1 cellular context compared by ENCODE assay signal in the genomic region with DNA sequence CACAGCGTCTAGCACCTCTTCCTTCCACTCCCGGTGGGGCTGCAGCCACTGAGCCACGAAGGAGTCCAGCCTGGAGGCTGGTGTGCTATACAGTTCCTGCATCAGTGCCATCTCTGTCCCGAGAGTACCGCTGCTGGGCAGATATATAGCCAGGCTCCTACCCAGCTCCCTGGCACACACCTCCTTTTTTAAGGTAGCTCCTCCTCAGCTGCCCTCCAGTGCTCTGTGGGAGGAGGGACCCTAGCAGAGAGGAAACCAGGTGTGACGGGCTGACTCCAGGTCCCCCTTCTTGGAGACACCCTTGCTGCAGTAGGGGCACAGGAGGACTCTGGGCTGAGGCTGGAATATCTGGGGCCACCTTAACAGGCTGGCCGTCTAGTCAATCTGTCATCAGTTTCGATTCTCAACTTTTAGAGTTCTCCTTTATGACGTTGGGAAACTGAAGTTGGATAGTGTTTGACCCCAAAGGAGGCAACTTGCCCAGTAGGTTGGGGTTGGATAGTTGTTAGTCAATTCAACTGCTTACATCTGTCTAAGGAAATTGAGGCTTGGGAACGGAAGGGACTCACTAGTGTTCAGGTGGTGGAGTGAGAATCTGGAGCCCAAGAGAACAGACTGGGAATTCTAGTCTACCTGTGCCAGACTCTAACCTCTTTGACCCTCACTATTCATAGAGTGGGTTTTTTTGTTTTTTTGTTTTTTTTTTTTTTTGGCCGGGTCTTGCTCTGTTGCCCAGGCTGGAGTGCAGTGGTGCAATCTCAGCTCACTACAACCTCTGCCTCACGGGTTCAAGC.
TF ChIP-seq lines count a peak whose summit lies in the region.

A gene with protein sequence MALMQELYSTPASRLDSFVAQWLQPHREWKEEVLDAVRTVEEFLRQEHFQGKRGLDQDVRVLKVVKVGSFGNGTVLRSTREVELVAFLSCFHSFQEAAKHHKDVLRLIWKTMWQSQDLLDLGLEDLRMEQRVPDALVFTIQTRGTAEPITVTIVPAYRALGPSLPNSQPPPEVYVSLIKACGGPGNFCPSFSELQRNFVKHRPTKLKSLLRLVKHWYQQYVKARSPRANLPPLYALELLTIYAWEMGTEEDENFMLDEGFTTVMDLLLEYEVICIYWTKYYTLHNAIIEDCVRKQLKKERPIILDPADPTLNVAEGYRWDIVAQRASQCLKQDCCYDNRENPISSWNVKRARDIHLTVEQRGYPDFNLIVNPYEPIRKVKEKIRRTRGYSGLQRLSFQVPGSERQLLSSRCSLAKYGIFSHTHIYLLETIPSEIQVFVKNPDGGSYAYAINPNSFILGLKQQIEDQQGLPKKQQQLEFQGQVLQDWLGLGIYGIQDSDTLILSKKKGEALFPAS (minus strand): TSS at position 386 of the 794 bp plus-strand sequence. CDS start 275 bp downstream, at position 111.

TF ChIP-seq in HEK293, 187 proteins besides CTCF, POLR2A, EP300 and RAD21 (continued from another document):
- TF ChIP-seq, protein P1, sequence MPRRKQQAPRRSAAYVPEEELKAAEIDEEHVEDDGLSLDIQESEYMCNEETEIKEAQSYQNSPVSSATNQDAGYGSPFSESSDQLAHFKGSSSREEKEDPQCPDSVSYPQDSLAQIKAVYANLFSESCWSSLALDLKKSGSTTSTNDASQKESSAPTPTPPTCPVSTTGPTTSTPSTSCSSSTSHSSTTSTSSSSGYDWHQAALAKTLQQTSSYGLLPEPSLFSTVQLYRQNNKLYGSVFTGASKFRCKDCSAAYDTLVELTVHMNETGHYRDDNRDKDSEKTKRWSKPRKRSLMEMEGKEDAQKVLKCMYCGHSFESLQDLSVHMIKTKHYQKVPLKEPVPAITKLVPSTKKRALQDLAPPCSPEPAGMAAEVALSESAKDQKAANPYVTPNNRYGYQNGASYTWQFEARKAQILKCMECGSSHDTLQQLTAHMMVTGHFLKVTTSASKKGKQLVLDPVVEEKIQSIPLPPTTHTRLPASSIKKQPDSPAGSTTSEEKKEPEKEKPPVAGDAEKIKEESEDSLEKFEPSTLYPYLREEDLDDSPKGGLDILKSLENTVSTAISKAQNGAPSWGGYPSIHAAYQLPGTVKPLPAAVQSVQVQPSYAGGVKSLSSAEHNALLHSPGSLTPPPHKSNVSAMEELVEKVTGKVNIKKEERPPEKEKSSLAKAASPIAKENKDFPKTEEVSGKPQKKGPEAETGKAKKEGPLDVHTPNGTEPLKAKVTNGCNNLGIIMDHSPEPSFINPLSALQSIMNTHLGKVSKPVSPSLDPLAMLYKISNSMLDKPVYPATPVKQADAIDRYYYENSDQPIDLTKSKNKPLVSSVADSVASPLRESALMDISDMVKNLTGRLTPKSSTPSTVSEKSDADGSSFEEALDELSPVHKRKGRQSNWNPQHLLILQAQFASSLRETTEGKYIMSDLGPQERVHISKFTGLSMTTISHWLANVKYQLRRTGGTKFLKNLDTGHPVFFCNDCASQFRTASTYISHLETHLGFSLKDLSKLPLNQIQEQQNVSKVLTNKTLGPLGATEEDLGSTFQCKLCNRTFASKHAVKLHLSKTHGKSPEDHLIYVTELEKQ (tag by site-specific recombination; IDR thresholded peaks at IDR 0.05; ENCODE audit: borderline replicate concordance): no peak
- TF ChIP-seq ZNF335 (tag by site-specific recombination; conservative IDR thresholded peaks at IDR 0.05) (no peak), ZFP37 (tag by site-specific recombination; IDR thresholded peaks at IDR 0.05) (no peak), REPIN1 (tag by site-specific recombination; IDR thresholded peaks at IDR 0.05; ENCODE audit: low read depth) (no peak), ZNF394 (tag by site-specific recombination; IDR thresholded peaks at IDR 0.05; ENCODE audit: borderline replicate concordance) (no peak), SCRT1 (tag by site-specific recombination; IDR thresholded peaks at IDR 0.05; ENCODE audit: borderline replicate concordance) (no peak), ZNF19 (tag by site-specific recombination; IDR thresholded peaks at IDR 0.05; ENCODE audit: low read depth) (no peak), KLF8 (tag by site-specific recombination; IDR thresholded peaks at IDR 0.05) (no peak), SP3 (tag by site-specific recombination; IDR thresholded peaks at IDR 0.05) (no peak), ZBTB20 (tag by site-specific recombination; IDR thresholded peaks at IDR 0.05) (0 out of 2 replicates have a peak, but pooled peaks have one; percentile 25), ZNF76 (tag by site-specific recombination; IDR thresholded peaks at IDR 0.05; ENCODE audit: borderline replicate concordance, low read depth) (0 out of 2 replicates have a peak, but pooled peaks have one; percentile 14), RBAK (tag by site-specific recombination; IDR thresholded peaks at IDR 0.05) (no peak), ZNF629 (tag by site-specific recombination; IDR thresholded peaks at IDR 0.05) (0 out of 2 replicates have a peak, but pooled peaks have one; percentile 20)
- TF ChIP-seq, protein P2, sequence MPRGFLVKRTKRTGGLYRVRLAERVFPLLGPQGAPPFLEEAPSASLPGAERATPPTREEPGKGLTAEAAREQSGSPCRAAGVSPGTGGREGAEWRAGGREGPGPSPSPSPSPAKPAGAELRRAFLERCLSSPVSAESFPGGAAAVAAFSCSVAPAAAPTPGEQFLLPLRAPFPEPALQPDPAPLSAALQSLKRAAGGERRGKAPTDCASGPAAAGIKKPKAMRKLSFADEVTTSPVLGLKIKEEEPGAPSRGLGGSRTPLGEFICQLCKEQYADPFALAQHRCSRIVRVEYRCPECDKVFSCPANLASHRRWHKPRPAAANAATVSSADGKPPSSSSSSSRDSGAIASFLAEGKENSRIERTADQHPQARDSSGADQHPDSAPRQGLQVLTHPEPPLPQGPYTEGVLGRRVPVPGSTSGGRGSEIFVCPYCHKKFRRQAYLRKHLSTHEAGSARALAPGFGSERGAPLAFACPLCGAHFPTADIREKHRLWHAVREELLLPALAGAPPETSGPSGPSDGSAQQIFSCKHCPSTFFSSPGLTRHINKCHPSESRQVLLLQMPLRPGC (tag by site-specific recombination; IDR thresholded peaks at IDR 0.05): no peak
- TF ChIP-seq, protein P3, sequence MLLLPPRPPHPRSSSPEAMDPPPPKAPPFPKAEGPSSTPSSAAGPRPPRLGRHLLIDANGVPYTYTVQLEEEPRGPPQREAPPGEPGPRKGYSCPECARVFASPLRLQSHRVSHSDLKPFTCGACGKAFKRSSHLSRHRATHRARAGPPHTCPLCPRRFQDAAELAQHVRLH (tag by site-specific recombination; IDR thresholded peaks at IDR 0.05): 0 out of 2 replicates have a peak, but pooled peaks have one; percentile 28
